In genomic region chr17:59727817-59728533, GRCh38 we compare ENCODE assay signal across 26 cellular contexts.
"Had no signal": no experiment of that assay in that cellular context is flagged by ENCODE, and none has a peak within 500 bp of the region (broad histone marks: within the 10 kb centered on the region; RNA-seq: fewer than 3 reads in every experiment).

No MANE protein-coding gene starts in this region.

- H3K4me3 ChIP-seq: cardiac muscle cell, left ventricle myocardium inferior, prostate gland, right atrium auricular region, tibial artery had no signal

- H3K27ac ChIP-seq: cardiac muscle cell, left ventricle myocardium inferior, right atrium auricular region, tibial artery, WERI-Rb-1 had no signal

- DNase-seq: activated CD4-positive, alpha-beta T cell treated with anti-CD3 and anti-CD28 coated beads, Interleukin-2, amount 10 ng/mL, durations not matched to agents 7 days and 5 days; activated CD4-positive, CD25-positive, alpha-beta regulatory T cell treated with anti-CD3 and anti-CD28 coated beads, Interleukin-2, amount 50 U/mL, for 72 hours; activated CD8-positive, alpha-beta memory T cell treated with anti-CD3 and anti-CD28 coated beads, Interleukin-2, amount 10 ng/mL, durations not matched to agents 7 days and 5 days; activated CD8-positive, alpha-beta T cell treated with anti-CD3 and anti-CD28 coated beads for 36 hours; activated effector memory CD4-positive, alpha-beta T cell treated with anti-CD3 and anti-CD28 coated beads, Interleukin-2, amount 50 U/mL, for 16 hours; activated naive CD4-positive, alpha-beta T cell treated with anti-CD3 and anti-CD28 coated beads, Interleukin-2, amount 50 U/mL, for 16 hours; activated naive CD8-positive, alpha-beta T cell treated with anti-CD3 and anti-CD28 coated beads, Interleukin-2, amount 50 U/mL, for 24 hours; activated T-cell treated with anti-CD3 and anti-CD28 coated beads for 4 hours; dermis blood vessel endothelial cell; effector memory CD4-positive, alpha-beta T cell; foreskin melanocyte; hippocampal formation; kidney glomerular epithelial cell; left ventricle myocardium inferior; mammary epithelial cell; midbrain; natural killer cell; stimulated activated CD4-positive, alpha-beta T cell treated with anti-CD3 and anti-CD28 coated beads, Interleukin-12 subunit alpha, Interleukin-12 subunit beta, amount 100 ng/mL, for 4 hours; substantia nigra; tibial artery; WERI-Rb-1 had no signal

- H3K9me3 ChIP-seq: left ventricle myocardium inferior, prostate gland, right atrium auricular region, tibial artery had no signal

- H3K27me3 ChIP-seq: cardiac muscle cell, right atrium auricular region, tibial artery had no signal

- FAIRE-seq: endothelial cell of umbilical vein had no signal

- H3K4me1 ChIP-seq: prostate gland had no signal

- H3K36me3 ChIP-seq: cardiac muscle cell, prostate gland had no signal

- ATAC-seq: activated CD8-positive, alpha-beta memory T cell treated with anti-CD3 and anti-CD28 coated beads, Interleukin-2, amount 10 ng/mL, durations not matched to agents 7 days and 5 days; activated CD8-positive, alpha-beta T cell treated with anti-CD3 and anti-CD28 coated beads for 36 hours; activated naive CD8-positive, alpha-beta T cell treated with anti-CD3 and anti-CD28 coated beads, Interleukin-2, amount 50 U/mL, for 24 hours; esophagus mucosa; natural killer cell had no signal
